20 cellular contexts compared by ENCODE assay signal in the genomic region with DNA sequence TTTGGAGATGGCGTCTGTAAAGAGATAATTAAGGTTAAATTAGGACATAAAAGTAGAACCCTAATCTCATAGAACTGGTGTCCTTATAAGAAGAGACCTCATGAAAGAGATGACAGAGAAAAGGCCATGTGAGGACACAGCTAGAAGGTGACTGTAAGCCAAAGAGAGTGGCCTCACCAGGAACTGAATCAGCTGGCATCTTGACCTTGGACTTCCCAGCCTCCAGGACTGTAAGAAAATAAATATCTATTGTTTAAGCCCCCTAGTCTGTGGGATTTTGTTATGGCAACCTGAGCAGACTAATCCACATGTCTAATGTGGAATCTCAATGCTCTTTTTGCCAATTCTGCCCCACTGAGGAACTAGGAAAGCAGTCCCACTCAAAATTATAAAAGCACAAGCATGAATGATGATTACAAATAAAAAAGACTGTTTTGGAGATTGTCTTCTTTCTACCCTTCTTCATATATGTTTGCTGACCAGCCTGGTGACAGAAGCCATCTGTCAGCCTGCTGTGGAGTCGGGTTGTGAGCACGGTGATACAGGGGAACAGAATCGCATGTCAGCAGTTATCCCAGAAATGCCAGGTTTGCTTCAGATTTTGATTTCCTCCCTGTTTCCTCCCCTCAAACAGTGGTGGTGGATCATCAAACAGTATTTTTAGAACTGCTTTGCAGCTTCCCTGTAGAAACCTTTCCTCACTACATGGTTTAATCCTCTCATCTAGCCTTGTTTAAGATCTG. TPM values are rescaled to one million over a fixed set of nuclear protein-coding genes. Genes with fewer than 3 reads are reported as not detected.
DNase-seq lines count a peak whose midpoint lies in the region; ATAC-seq and TF ChIP-seq lines count a peak whose summit lies in the region.
"Had no signal": no experiment of that assay in that cellular context is flagged by ENCODE, and none has a peak within 500 bp of the region (broad histone marks: within the 10 kb centered on the region; RNA-seq: fewer than 3 reads in every experiment).

No MANE protein-coding gene starts in this region.

- BruUV-seq in MCF 10A (replicated peaks; lab: Mats Ljungman, UMichigan): no TSS peak

- H3K4me3 ChIP-seq in right lobe of liver: no peak overlapping the region
- H3K4me3 ChIP-seq: colonic mucosa, esophagus squamous epithelium, heart right ventricle, uterus had no signal

- H3K27me3 Mint-ChIP-seq in stimulated activated naive CD8-positive, alpha-beta T cell treated with anti-CD3 and anti-CD28 coated beads, Interleukin-15, Interleukin-2, amounts not matched to agents 100 ng/mL and 50 ng/mL, for 24 hours: no peaks in the 10 kb centered on the region
- no peaks in the 10 kb centered on the region for H3K27me3 Mint-ChIP-seq in stimulated activated naive CD8-positive, alpha-beta T cell treated with anti-CD3 and anti-CD28 coated beads, Interleukin-15, amount 100 ng/mL, for 72 hours
- H3K27me3 Mint-ChIP-seq in MCF 10A (ENCODE audit: insufficient read depth, unreplicated experiment): no peaks in the 10 kb centered on the region
- H3K27me3 Mint-ChIP-seq in osteocyte (ENCODE audit: unreplicated experiment): no peaks in the 10 kb centered on the region

- ATAC-seq in stimulated activated naive CD8-positive, alpha-beta T cell treated with anti-CD3 and anti-CD28 coated beads, Interleukin-15, amount 100 ng/mL, for 72 hours: no peak
- ATAC-seq in right lobe of liver: peak in 3 of 4 donors; percentile 32 to 63 (median 42)
- ATAC-seq: activated CD4-positive, CD25-positive, alpha-beta regulatory T cell treated with anti-CD3 and anti-CD28 coated beads, Interleukin-2, amount 50 U/mL, for 24 hours; HCT116; heart right ventricle had no signal

- peaks cover 16% of the 10 kb centered on the region for H3K9me3 Mint-ChIP-seq in stimulated activated naive CD8-positive, alpha-beta T cell treated with anti-CD3 and anti-CD28 coated beads, Interleukin-15, Interleukin-2, amounts not matched to agents 100 ng/mL and 50 ng/mL, for 24 hours
- peaks cover 26 to 40% of the 10 kb centered on the region in 2 donors for H3K9me3 Mint-ChIP-seq in stimulated activated naive CD8-positive, alpha-beta T cell treated with anti-CD3 and anti-CD28 coated beads, Interleukin-15, amount 100 ng/mL, for 72 hours
- H3K9me3 Mint-ChIP-seq in MCF 10A (ENCODE audit: unreplicated experiment): no peaks in the 10 kb centered on the region
- no peaks in the 10 kb centered on the region for H3K9me3 Mint-ChIP-seq in osteocyte (ENCODE audit: unreplicated experiment)

- no peak for DNase-seq in stimulated activated naive CD8-positive, alpha-beta T cell treated with anti-CD3 and anti-CD28 coated beads, Interleukin-15, amount 100 ng/mL, for 72 hours
- peak; percentile 79 for DNase-seq in cerebellar cortex (ENCODE audit: low spot score)
- DNase-seq in right lobe of liver: no peak
- no peak for DNase-seq in MCF 10A (ENCODE audit: unreplicated experiment)
- DNase-seq in COLO829 (ENCODE audit: low spot score): no peak
- DNase-seq in osteocyte (ENCODE audit: extremely low spot score, unreplicated experiment): no peak
- no peak for DNase-seq in islet precursor cell
- DNase-seq: colonic mucosa; esophagus squamous epithelium; heart right ventricle; mesenchymal stem cell; NCI-H1930; NCI-H510A; SIG-M5; stimulated activated CD4-positive, alpha-beta T cell treated with anti-CD3 and anti-CD28 coated beads, Interleukin-15, amount 100 ng/mL, for 24 hours; T-helper 2 cell; uterus had no signal

- no peak overlapping the region for H3K27ac ChIP-seq in right lobe of liver
- H3K27ac ChIP-seq: colonic mucosa, heart right ventricle, uterus had no signal

- peak overlapping the region; percentile 26 for H3K27ac Mint-ChIP-seq in stimulated activated naive CD8-positive, alpha-beta T cell treated with anti-CD3 and anti-CD28 coated beads, Interleukin-15, Interleukin-2, amounts not matched to agents 100 ng/mL and 50 ng/mL, for 24 hours
- no peak overlapping the region for H3K27ac Mint-ChIP-seq in stimulated activated naive CD8-positive, alpha-beta T cell treated with anti-CD3 and anti-CD28 coated beads, Interleukin-15, amount 100 ng/mL, for 72 hours
- H3K27ac Mint-ChIP-seq in MCF 10A (ENCODE audit: low read depth, unreplicated experiment) (no peak overlapping the region), osteocyte (ENCODE audit: unreplicated experiment) (no peak overlapping the region)

- TF ChIP-seq POLR2A in right lobe of liver (IDR thresholded peaks at IDR 0.05): no peak

- H3K4me1 ChIP-seq in right lobe of liver: peaks cover 0 to 1% (median 0%) of the 10 kb centered on the region in 4 donors
- H3K4me1 ChIP-seq: colonic mucosa, uterus had no signal

- H3K9me3 ChIP-seq in right lobe of liver: no peaks in the 10 kb centered on the region
- H3K9me3 ChIP-seq: colonic mucosa, esophagus squamous epithelium, uterus had no signal

- POLR2A ChIA-PET in MCF 10A (lab: Yijun Ruan, JAX): no interaction called here

- peaks cover 47% of the 10 kb centered on the region for H3K36me3 Mint-ChIP-seq in stimulated activated naive CD8-positive, alpha-beta T cell treated with anti-CD3 and anti-CD28 coated beads, Interleukin-15, Interleukin-2, amounts not matched to agents 100 ng/mL and 50 ng/mL, for 24 hours (ENCODE audit: low read depth)
- no peaks in the 10 kb centered on the region for H3K36me3 Mint-ChIP-seq in MCF 10A (ENCODE audit: insufficient read depth, unreplicated experiment)
- no peaks in the 10 kb centered on the region for H3K36me3 Mint-ChIP-seq in osteocyte (ENCODE audit: unreplicated experiment)

- H3K4me3 Mint-ChIP-seq in stimulated activated naive CD8-positive, alpha-beta T cell treated with anti-CD3 and anti-CD28 coated beads, Interleukin-15, Interleukin-2, amounts not matched to agents 100 ng/mL and 50 ng/mL, for 24 hours: no peak overlapping the region
- no peak overlapping the region for H3K4me3 Mint-ChIP-seq in stimulated activated naive CD8-positive, alpha-beta T cell treated with anti-CD3 and anti-CD28 coated beads, Interleukin-15, amount 100 ng/mL, for 72 hours
- H3K4me3 Mint-ChIP-seq in MCF 10A (ENCODE audit: unreplicated experiment) (no peak overlapping the region), osteocyte (ENCODE audit: unreplicated experiment) (no peak overlapping the region)

- H3K27me3 ChIP-seq in right lobe of liver: no peaks in the 10 kb centered on the region
- H3K27me3 ChIP-seq: colonic mucosa, esophagus squamous epithelium, heart right ventricle, uterus had no signal

- CTCF ChIA-PET in MCF 10A (lab: Yijun Ruan, JAX): no interaction called here

- intact Hi-C loops in right lobe of liver (cut with DNase I): no loop called here
- intact Hi-C loops in MCF 10A (cut with micrococcal nuclease): no loop called here

- H3K4me1 Mint-ChIP-seq in stimulated activated naive CD8-positive, alpha-beta T cell treated with anti-CD3 and anti-CD28 coated beads, Interleukin-15, Interleukin-2, amounts not matched to agents 100 ng/mL and 50 ng/mL, for 24 hours (ENCODE audit: low read depth): peaks cover 44% of the 10 kb centered on the region
- H3K4me1 Mint-ChIP-seq in stimulated activated naive CD8-positive, alpha-beta T cell treated with anti-CD3 and anti-CD28 coated beads, Interleukin-15, amount 100 ng/mL, for 72 hours: peaks cover 68% of the 10 kb centered on the region
- H3K4me1 Mint-ChIP-seq in MCF 10A (ENCODE audit: insufficient read depth, unreplicated experiment) (no peaks in the 10 kb centered on the region), osteocyte (ENCODE audit: unreplicated experiment) (peaks cover 20% of the 10 kb centered on the region)

- WGBS in right lobe of liver (ENCODE audit: insufficient coverage, low coverage, low lambda C conversion rate, missing lambda C conversion rate): 36% methylated on average over 4 of the region's 4 CpGs

- no peaks in the 10 kb centered on the region for H3K36me3 ChIP-seq in right lobe of liver
- H3K36me3 ChIP-seq: colonic mucosa, esophagus squamous epithelium, heart right ventricle, uterus had no signal

- TF ChIP-seq CTCF in right lobe of liver (IDR thresholded peaks at IDR 0.05) (no peak), MCF 10A (IDR thresholded peaks at IDR 0.05; ENCODE audit: unreplicated experiment) (no peak), osteocyte (IDR thresholded peaks at IDR 0.05) (no peak)

RNA-seq across cellular contexts. Expression of a gene that starts 54.2 kb away (rescaled TPM):
- total RNA-seq in right lobe of liver (10 to 100 TPM in 1 of 6 experiments, 1 to 10 TPM in 5; 6.5 to 10.4 (median 8.0) TPM), MCF 10A (2022) (20.8 and 21.5 TPM in 2 replicates), osteocyte (31.4 and 31.5 TPM in 2 replicates)
